In genomic region chr1:164786980-164787833, GRCh38 we compare ENCODE assay signal across 8 cellular contexts.
A peak's percentile ranks its signal among the peaks of the same experiment; 100 is the strongest.
DNase-seq lines count a peak whose midpoint lies in the region; ATAC-seq, FAIRE-seq and TF ChIP-seq lines count a peak whose summit lies in the region.

No MANE protein-coding gene starts in this region.

- peak; percentile 86 for DNase-seq in D721Med (ENCODE audit: insufficient read length, low spot score)
- peak; percentile 90 for DNase-seq in HT-29 (ENCODE audit: low spot score)
- DNase-seq in NOMO-1 treated with DMSO at 0.1 percent for 48 hours (lab: John Stamatoyannopoulos, UW; ENCODE audit: unreplicated experiment) = peak; percentile 59
- peak; percentile 51 for DNase-seq in activated CD8-positive, alpha-beta memory T cell treated with anti-CD3 and anti-CD28 coated beads, Interleukin-2, amount 50 U/mL, for 4 hours
- DNase-seq in erythroblast (lab: John Stamatoyannopoulos, UW) = peak; percentile 74 to 89
- peak; percentile 70 to 87 (median 85) for DNase-seq in mucosa of descending colon
- peak; percentile 36 for DNase-seq in stimulated activated CD8-positive, alpha-beta memory T cell treated with anti-CD3 and anti-CD28 coated beads, Interleukin-7, amount 100 ng/mL, for 24 hours (ENCODE audit: low read depth)

- no peaks in the 10 kb centered on the region for H3K36me3 ChIP-seq in mucosa of descending colon (ENCODE audit: low read depth)

- ATAC-seq in GM21381 (IDR thresholded peaks at IDR 0.05; ENCODE audit: unreplicated experiment) = peak; percentile 96
- peak; percentile 97 for ATAC-seq in mucosa of descending colon

- intact Hi-C loops in mucosa of descending colon (cut with DNase I, micrococcal nuclease) = loop anchor here (10.0 kb wide), 3 partner anchors 162 to 352 kb away; no protein-coding TSS in a partner anchor

- H3K9me3 ChIP-seq in mucosa of descending colon = no peaks in the 10 kb centered on the region

- H3K4me1 ChIP-seq in mucosa of descending colon (ENCODE audit: low read depth) = peaks cover 3% of the 10 kb centered on the region

- no peak for FAIRE-seq in D721Med (lab: Jason Lieb, UNC)

- H3K4me3 ChIP-seq in mucosa of descending colon = no peak overlapping the region

- TF ChIP-seq CTCF in D721Med (IDR thresholded peaks at IDR 0.05; ENCODE audit: insufficient read depth, missing control alignments) (peak; percentile 98), mucosa of descending colon (IDR thresholded peaks at IDR 0.05) (peak; percentile 78)

- TF ChIP-seq POLR2A in erythroblast (IDR thresholded peaks at IDR 0.05; ENCODE audit: low read length) = no peak

Comparison
In these comparisons a context has a peak if more than half of its experiments do, and no peak if none do; other contexts are left out.
1. DNase-seq: peak in every context shown above with its lines; median percentile 90 in HT-29; 86 in D721Med; 85 in mucosa of descending colon; 82 in erythroblast; 59 in NOMO-1 treated with DMSO at 0.1 percent for 48 hours; 51 in activated CD8-positive, alpha-beta memory T cell treated with anti-CD3 and anti-CD28 coated beads, Interleukin-2, amount 50 U/mL, for 4 hours; 36 in stimulated activated CD8-positive, alpha-beta memory T cell treated with anti-CD3 and anti-CD28 coated beads, Interleukin-7, amount 100 ng/mL, for 24 hours.